In the genomic region with DNA sequence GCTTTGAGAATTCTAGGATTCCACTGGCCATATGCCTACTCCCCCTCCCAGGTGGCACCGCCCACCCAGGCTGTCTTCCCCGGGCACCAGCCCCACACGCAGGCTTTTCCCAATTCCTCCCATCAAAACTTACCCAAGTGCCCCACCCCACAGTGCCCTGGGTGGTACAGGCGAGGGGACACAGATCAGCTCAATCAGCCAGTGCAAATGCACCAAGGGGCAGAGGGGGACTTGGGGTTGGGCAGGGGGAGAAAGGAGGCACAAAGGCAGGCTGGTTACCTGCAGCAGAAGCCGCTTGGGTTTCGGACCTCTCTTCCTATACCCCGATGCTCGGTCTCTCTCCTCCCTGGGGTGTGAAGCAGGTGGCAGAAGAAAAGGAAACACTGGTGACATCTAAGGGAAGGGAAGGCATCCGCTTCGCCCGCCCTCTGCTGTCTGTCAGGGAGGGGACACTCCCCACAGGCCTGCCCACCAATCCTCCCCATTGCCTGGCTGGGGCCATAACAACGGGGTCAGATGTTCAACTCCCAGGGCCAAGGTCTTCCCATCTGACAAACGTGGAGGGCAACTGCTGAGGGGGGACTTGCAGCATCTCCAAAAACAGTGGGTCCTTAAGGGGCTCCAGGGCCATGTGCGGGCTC, we compare ENCODE assay signal across 21 cellular contexts. TPM values are rescaled to one million over a fixed set of nuclear protein-coding genes. Genes with fewer than 3 reads are reported as not detected.
A peak's percentile ranks its signal among the peaks of the same experiment; 100 is the strongest.
DNase-seq lines count a peak whose midpoint lies in the region; ATAC-seq and TF ChIP-seq lines count a peak whose summit lies in the region.
"Had no signal": no experiment of that assay in that cellular context is flagged by ENCODE, and none has a peak within 500 bp of the region (broad histone marks: within the 10 kb centered on the region; RNA-seq: fewer than 3 reads in every experiment).

No MANE protein-coding gene starts in this region.

- peak; percentile 16 for DNase-seq in activated CD8-positive, alpha-beta T cell treated with anti-CD3 and anti-CD28 coated beads for 36 hours
- no peak for DNase-seq in activated CD8-positive, alpha-beta T cell treated with anti-CD3 and anti-CD28 coated beads, Interleukin-2, amount 10 ng/mL, durations not matched to agents 7 days and 5 days
- DNase-seq in H9 (peak; percentile 30), islet precursor cell (peak; percentile 39), sigmoid colon (peak; percentile 46), breast epithelium (ENCODE audit: low spot score in 2 of 2) (no peak)
- DNase-seq: 8988T; CD4-positive, alpha-beta T cell; DMS79; HCEC 1CT; KBM-7; NCI-H1105 treated with DMSO at 0.1 percent for 48 hours; NCI-H1694; NCI-H2081 treated with DMSO at 0.1 percent for 48 hours; NCI-H446 treated with DMSO at 0.1 percent for 48 hours; NK-92 treated with Interleukin-12 subunit alpha and Interleukin-12 subunit beta, amount 100 ng/mL, for 24 hours had no signal

- H3K4me3 ChIP-seq in sigmoid colon (no peak overlapping the region), breast epithelium (no peak overlapping the region)
- H3K4me3 ChIP-seq: Peyer's patch, SJSA1 had no signal

- WGBS in H9 (ENCODE audit: extremely low coverage, insufficient read length, low lambda C conversion rate), result no CpG with 5 or more reads among the region's 14 CpGs
- 77 to 86% methylated on average over 14 of the region's 14 CpGs for WGBS in sigmoid colon, 2 donors

- H3K79me1 ChIP-seq in H9 (ENCODE audit: insufficient read depth, low read depth, low read length, poor library complexity, severe bottlenecking), result no peaks in the 10 kb centered on the region

- H2BK120ac ChIP-seq in H9 (ENCODE audit: low read depth, low read length, poor library complexity, severe bottlenecking), result no peak overlapping the region

- H3K4me3 Mint-ChIP-seq in activated CD8-positive, alpha-beta T cell treated with anti-CD3 and anti-CD28 coated beads for 36 hours, result no peak overlapping the region
- no peak overlapping the region for H3K4me3 Mint-ChIP-seq in activated CD8-positive, alpha-beta T cell treated with anti-CD3 and anti-CD28 coated beads, Interleukin-2, amount 10 ng/mL, durations not matched to agents 7 days and 5 days
- H3K4me3 Mint-ChIP-seq in H9, result no peak overlapping the region
- H3K4me3 Mint-ChIP-seq: B cell; CD4-positive, alpha-beta T cell had no signal

- no peak overlapping the region for H2BK12ac ChIP-seq in H9 (ENCODE audit: insufficient read length, low read depth, low read length)

- no peak overlapping the region for H4K5ac ChIP-seq in H9 (ENCODE audit: insufficient read length, low read depth, low read length)

- no peak overlapping the region for H2AK5ac ChIP-seq in H9 (ENCODE audit: insufficient read length, low read length)

- no peak for TF ChIP-seq EP300 in sigmoid colon (IDR thresholded peaks at IDR 0.05)

- H3K4ac ChIP-seq in H9 (ENCODE audit: low read depth, low read length), result no peak overlapping the region

- H3K27me3 ChIP-seq in H9 (ENCODE audit: insufficient read depth, low read length) (no peaks in the 10 kb centered on the region), sigmoid colon (no peaks in the 10 kb centered on the region), breast epithelium (no peaks in the 10 kb centered on the region)
- H3K27me3 ChIP-seq: Peyer's patch, SJSA1 had no signal

- no peak overlapping the region for H3K23ac ChIP-seq in H9 (ENCODE audit: insufficient read length, low read depth, low read length)

- no peak overlapping the region for H2BK15ac ChIP-seq in H9 (ENCODE audit: low read depth, low read length)

- H3K27ac ChIP-seq in H9 (ENCODE audit: insufficient read length, low read depth, low read length), result no peak overlapping the region
- no peak overlapping the region for H3K27ac ChIP-seq in sigmoid colon
- no peak overlapping the region for H3K27ac ChIP-seq in breast epithelium
- H3K27ac ChIP-seq: Peyer's patch, SJSA1 had no signal

- H3K4me1 Mint-ChIP-seq in activated CD8-positive, alpha-beta T cell treated with anti-CD3 and anti-CD28 coated beads for 36 hours (ENCODE audit: low read depth), result peaks cover 4% of the 10 kb centered on the region
- H3K4me1 Mint-ChIP-seq in activated CD8-positive, alpha-beta T cell treated with anti-CD3 and anti-CD28 coated beads, Interleukin-2, amount 10 ng/mL, durations not matched to agents 7 days and 5 days (ENCODE audit: low read depth), result peaks cover 5% of the 10 kb centered on the region
- H3K4me1 Mint-ChIP-seq in H9, result peaks cover 6 to 14% of the 10 kb centered on the region in 2 experiments

- no peak overlapping the region for H3K9ac ChIP-seq in H9 (ENCODE audit: extremely low read depth, insufficient read length, low read length)

- no peaks in the 10 kb centered on the region for H3K36me3 Mint-ChIP-seq in activated CD8-positive, alpha-beta T cell treated with anti-CD3 and anti-CD28 coated beads for 36 hours (ENCODE audit: low read depth)
- H3K36me3 Mint-ChIP-seq in activated CD8-positive, alpha-beta T cell treated with anti-CD3 and anti-CD28 coated beads, Interleukin-2, amount 10 ng/mL, durations not matched to agents 7 days and 5 days (ENCODE audit: low read depth), result no peaks in the 10 kb centered on the region
- no peaks in the 10 kb centered on the region for H3K36me3 Mint-ChIP-seq in H9 (ENCODE audit: insufficient read depth in 1 of 3, low read depth in 3 of 3)

- H3K79me2 ChIP-seq in H9 (ENCODE audit: insufficient read depth, low read length), result no peaks in the 10 kb centered on the region

- TF ChIP-seq POLR2A in sigmoid colon (IDR thresholded peaks at IDR 0.05) (no peak), breast epithelium (IDR thresholded peaks at IDR 0.05) (no peak)

- no peak overlapping the region for H4K8ac ChIP-seq in H9 (replicated peaks; ENCODE audit: insufficient read length, low read depth, low read length)

- CTCF ChIA-PET in activated CD8-positive, alpha-beta T cell treated with anti-CD3 and anti-CD28 coated beads for 36 hours (lab: Charles Lee), result no interaction called here
- CTCF ChIA-PET in activated CD8-positive, alpha-beta T cell treated with anti-CD3 and anti-CD28 coated beads, Interleukin-2, amount 10 ng/mL, durations not matched to agents 7 days and 5 days (lab: Charles Lee), result no interaction called here

- H3K4me2 ChIP-seq in H9 (ENCODE audit: insufficient read depth, insufficient read length, low read length), result no peak overlapping the region

- no peak for TF ChIP-seq CTCF in activated CD8-positive, alpha-beta T cell treated with anti-CD3 and anti-CD28 coated beads for 36 hours (IDR thresholded peaks at IDR 0.05)
- TF ChIP-seq CTCF in H9 (conservative IDR thresholded peaks at IDR 0.05) (no peak), sigmoid colon (IDR thresholded peaks at IDR 0.05) (no peak), breast epithelium (IDR thresholded peaks at IDR 0.05) (no peak)

- H3K36me3 ChIP-seq in sigmoid colon, result peaks cover 6 to 50% (median 7%) of the 10 kb centered on the region in 4 donors
- no peaks in the 10 kb centered on the region for H3K36me3 ChIP-seq in breast epithelium
- H3K36me3 ChIP-seq: SJSA1 had no signal

- H3T11ph ChIP-seq in H9 (ENCODE audit: low read length), result no peak overlapping the region

- H2BK5ac ChIP-seq in H9 (ENCODE audit: insufficient read length, low read length), result no peak overlapping the region

- peak; percentile 48 for ATAC-seq in activated CD8-positive, alpha-beta T cell treated with anti-CD3 and anti-CD28 coated beads for 36 hours
- no peak for ATAC-seq in activated CD8-positive, alpha-beta T cell treated with anti-CD3 and anti-CD28 coated beads, Interleukin-2, amount 10 ng/mL, durations not matched to agents 7 days and 5 days
- ATAC-seq in HG03460 (IDR thresholded peaks at IDR 0.05; ENCODE audit: unreplicated experiment), result no peak
- no peak for ATAC-seq in GM21786 (IDR thresholded peaks at IDR 0.05; ENCODE audit: unreplicated experiment)

- H2BK20ac ChIP-seq in H9 (ENCODE audit: low read depth, low read length, poor library complexity, severe bottlenecking), result no peak overlapping the region

- H3K56ac ChIP-seq in H9 (ENCODE audit: insufficient read length, low read depth, low read length), result no peak overlapping the region

- no peak overlapping the region for H3K18ac ChIP-seq in H9 (ENCODE audit: insufficient read length, low read depth, low read length)

- intact Hi-C loops in activated CD8-positive, alpha-beta T cell treated with anti-CD3 and anti-CD28 coated beads for 36 hours (cut with micrococcal nuclease), result no loop called here
- intact Hi-C loops in sigmoid colon (cut with DNase I), result no loop called here
- intact Hi-C loops in breast epithelium (cut with DNase I; ENCODE audit: low total_unique reads), result no loop called here

- H3K4me1 ChIP-seq in H9 (ENCODE audit: insufficient read depth, low read length) (no peaks in the 10 kb centered on the region), sigmoid colon (peaks cover 0 to 22% (median 17%) of the 10 kb centered on the region in 4 donors), breast epithelium (no peaks in the 10 kb centered on the region)
- H3K4me1 ChIP-seq: Peyer's patch had no signal

- H3K14ac ChIP-seq in H9 (ENCODE audit: insufficient read depth, low read length), result no peak overlapping the region; the same call in 1 of the 2 replicates

- no peaks in the 10 kb centered on the region for H3K27me3 Mint-ChIP-seq in activated CD8-positive, alpha-beta T cell treated with anti-CD3 and anti-CD28 coated beads for 36 hours
- no peaks in the 10 kb centered on the region for H3K27me3 Mint-ChIP-seq in activated CD8-positive, alpha-beta T cell treated with anti-CD3 and anti-CD28 coated beads, Interleukin-2, amount 10 ng/mL, durations not matched to agents 7 days and 5 days (ENCODE audit: low read depth)
- peaks cover 1% of the 10 kb centered on the region; the same call in 1 of the 2 replicates for H3K27me3 Mint-ChIP-seq in H9 (ENCODE audit: low read depth)
- H3K27me3 Mint-ChIP-seq: B cell; CD4-positive, alpha-beta T cell had no signal

- H3K23me2 ChIP-seq in H9 (ENCODE audit: insufficient read length, low read depth, low read length, poor library complexity, severe bottlenecking), result no peaks in the 10 kb centered on the region

- no peak overlapping the region for H3K27ac Mint-ChIP-seq in activated CD8-positive, alpha-beta T cell treated with anti-CD3 and anti-CD28 coated beads for 36 hours
- no peak overlapping the region for H3K27ac Mint-ChIP-seq in activated CD8-positive, alpha-beta T cell treated with anti-CD3 and anti-CD28 coated beads, Interleukin-2, amount 10 ng/mL, durations not matched to agents 7 days and 5 days
- no peak overlapping the region for H3K27ac Mint-ChIP-seq in H9
- H3K27ac Mint-ChIP-seq: B cell; CD4-positive, alpha-beta T cell had no signal

- H2AFZ ChIP-seq in H9 (ENCODE audit: low read length), result no peak overlapping the region

- POLR2A ChIA-PET in activated CD8-positive, alpha-beta T cell treated with anti-CD3 and anti-CD28 coated beads for 36 hours (lab: Charles Lee), result interaction anchor here (0.9 kb wide), 1 partner anchor 8 kb away, joined by 3 read pairs; no protein-coding TSS in a partner anchor
- POLR2A ChIA-PET in activated CD8-positive, alpha-beta T cell treated with anti-CD3 and anti-CD28 coated beads, Interleukin-2, amount 10 ng/mL, durations not matched to agents 7 days and 5 days (lab: Charles Lee), result no interaction called here

- no peaks in the 10 kb centered on the region for H3K9me3 Mint-ChIP-seq in activated CD8-positive, alpha-beta T cell treated with anti-CD3 and anti-CD28 coated beads for 36 hours
- no peaks in the 10 kb centered on the region for H3K9me3 Mint-ChIP-seq in activated CD8-positive, alpha-beta T cell treated with anti-CD3 and anti-CD28 coated beads, Interleukin-2, amount 10 ng/mL, durations not matched to agents 7 days and 5 days (ENCODE audit: insufficient read depth)
- H3K9me3 Mint-ChIP-seq in H9, result no peaks in the 10 kb centered on the region
- H3K9me3 Mint-ChIP-seq: CD4-positive, alpha-beta T cell had no signal

- H4K20me1 ChIP-seq in H9 (ENCODE audit: control insufficient read depth, insufficient read depth, insufficient read length), result no peaks in the 10 kb centered on the region

- no peak overlapping the region for H4K91ac ChIP-seq in H9 (ENCODE audit: insufficient read length, low read depth, low read length)

- H3K9me3 ChIP-seq in H9 (ENCODE audit: control insufficient read depth, low read depth, low read length), result no peaks in the 10 kb centered on the region
- H3K9me3 ChIP-seq in sigmoid colon, result no peaks in the 10 kb centered on the region
- no peaks in the 10 kb centered on the region for H3K9me3 ChIP-seq in breast epithelium
- H3K9me3 ChIP-seq: Peyer's patch, SJSA1 had no signal

RNA-seq across cellular contexts. Expression of a gene that starts 14.0 kb away (rescaled TPM):
- total RNA-seq in activated CD8-positive, alpha-beta T cell treated with anti-CD3 and anti-CD28 coated beads for 36 hours, result 10 to 100 TPM; 23.6 to 25.0 TPM
- total RNA-seq in activated CD8-positive, alpha-beta T cell treated with anti-CD3 and anti-CD28 coated beads, Interleukin-2, amount 10 ng/mL, durations not matched to agents 7 days and 5 days, result 1 to 10 TPM; 8.6 to 8.7 TPM
- total RNA-seq in H9 (2021) (3.7 and 4.2 TPM in 2 replicates), sigmoid colon (100 to 1,000 TPM; 108 to 166 (median 125) TPM), breast epithelium (10 to 100 TPM; 57.1 to 71.9 (median 71.1) TPM)
- polyA plus RNA-seq in sigmoid colon, result 10 to 100 TPM; 10.9 to 39.0 (median 36.2) TPM

RNA-seq across cellular contexts. Expression of a gene that starts 41.4 kb away (rescaled TPM):
- 1 to 10 TPM; 6.8 to 7.1 TPM for total RNA-seq in activated CD8-positive, alpha-beta T cell treated with anti-CD3 and anti-CD28 coated beads for 36 hours
- 10 to 100 TPM; 82.8 to 89.7 TPM for total RNA-seq in activated CD8-positive, alpha-beta T cell treated with anti-CD3 and anti-CD28 coated beads, Interleukin-2, amount 10 ng/mL, durations not matched to agents 7 days and 5 days
- 0.48 TPM in 2 replicates for total RNA-seq in H9 (2021)
- total RNA-seq in sigmoid colon, result not detected
- 1 to 10 TPM in 1 of 3 donors, not detected in 2; 1.5 TPM for polyA plus RNA-seq in sigmoid colon
- total RNA-seq in breast epithelium, result under 1 TPM in 1 of 3 donors, not detected in 2; 0.32 TPM
- total RNA-seq: Peyer's patch, SJSA1 had no signal

Comparison
In these comparisons a context has a peak if more than half of its experiments do, and no peak if none do; other contexts are left out.
1. DNase-seq: peak in activated CD8-positive, alpha-beta T cell treated with anti-CD3 and anti-CD28 coated beads for 36 hours (single experiment), H9 (single experiment), islet precursor cell (single experiment) and sigmoid colon (single experiment); none in activated CD8-positive, alpha-beta T cell treated with anti-CD3 and anti-CD28 coated beads, Interleukin-2, amount 10 ng/mL, durations not matched to agents 7 days and 5 days (single experiment) and breast epithelium (0 of 2).
2. RNA of a gene that starts 41.4 kb away (total RNA-seq): 82.8 to 89.7 TPM in activated CD8-positive, alpha-beta T cell treated with anti-CD3 and anti-CD28 coated beads, Interleukin-2, amount 10 ng/mL, durations not matched to agents 7 days and 5 days; 6.8 to 7.1 TPM in activated CD8-positive, alpha-beta T cell treated with anti-CD3 and anti-CD28 coated beads for 36 hours, 0.48 TPM in H9, 0.32 TPM in breast epithelium and not detected in sigmoid colon; every median in the first group is over 10 times any median in the second.